Comparison of ENCODE assay signal across 2 cellular contexts in the genomic region with DNA sequence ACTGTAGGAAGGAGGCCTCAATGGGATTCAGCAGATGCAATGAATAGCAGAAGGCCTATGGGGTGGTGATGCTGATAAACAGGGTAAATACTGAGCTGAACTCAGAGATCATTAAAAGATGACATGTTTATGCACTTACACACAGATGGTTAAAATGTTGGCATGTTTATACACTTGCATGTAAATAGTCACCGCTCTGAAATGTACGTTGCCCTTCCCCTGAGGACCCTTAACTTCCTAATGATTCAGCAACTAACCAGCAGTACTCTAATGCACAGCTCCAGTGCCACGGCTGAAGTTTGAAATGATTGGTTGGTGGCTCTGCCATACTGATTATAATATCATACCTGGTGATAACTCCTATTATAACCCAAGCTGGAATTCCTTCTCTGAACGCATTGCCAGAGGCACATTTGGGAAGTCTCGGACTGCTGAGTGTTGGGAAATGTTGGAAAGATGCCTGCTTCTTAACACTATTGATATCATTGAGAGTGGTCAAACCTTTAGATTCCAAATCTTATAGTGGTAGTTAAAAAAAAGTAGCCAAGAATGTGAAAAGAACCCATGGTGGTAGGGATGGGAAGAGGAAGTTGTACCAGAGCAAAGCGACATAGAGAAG.
TF ChIP-seq lines count a peak whose summit lies in the region.

No MANE protein-coding gene starts in this region.

TF ChIP-seq in A549, 52 proteins besides CTCF, POLR2A, EP300 and RAD21:
- TF ChIP-seq, protein P1, sequence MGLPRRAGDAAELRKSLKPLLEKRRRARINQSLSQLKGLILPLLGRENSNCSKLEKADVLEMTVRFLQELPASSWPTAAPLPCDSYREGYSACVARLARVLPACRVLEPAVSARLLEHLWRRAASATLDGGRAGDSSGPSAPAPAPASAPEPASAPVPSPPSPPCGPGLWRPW (IDR thresholded peaks at IDR 0.05) = no peak
- TF ChIP-seq RFX5 (IDR thresholded peaks at IDR 0.05) (no peak), FOSL2 (IDR thresholded peaks at IDR 0.05) (no peak), FOSL2 (CRISPR knock-in tag; IDR thresholded peaks at IDR 0.05) (no peak), CBX8 (IDR thresholded peaks at IDR 0.05) (no peak), NR3C1 (IDR thresholded peaks at IDR 0.05) (no peak), FOXS1 (CRISPR knock-in tag; IDR thresholded peaks at IDR 0.05) (no peak), CHD4 (IDR thresholded peaks at IDR 0.05; ENCODE audit: borderline replicate concordance) (no peak), ESRRA (IDR thresholded peaks at IDR 0.05; ENCODE audit: borderline replicate concordance, low read length) (no peak), MAFK (IDR thresholded peaks at IDR 0.05; ENCODE audit: partially characterized antibody) (no peak), KDM5A (IDR thresholded peaks at IDR 0.05) (no peak)
- TF ChIP-seq, protein P2, sequence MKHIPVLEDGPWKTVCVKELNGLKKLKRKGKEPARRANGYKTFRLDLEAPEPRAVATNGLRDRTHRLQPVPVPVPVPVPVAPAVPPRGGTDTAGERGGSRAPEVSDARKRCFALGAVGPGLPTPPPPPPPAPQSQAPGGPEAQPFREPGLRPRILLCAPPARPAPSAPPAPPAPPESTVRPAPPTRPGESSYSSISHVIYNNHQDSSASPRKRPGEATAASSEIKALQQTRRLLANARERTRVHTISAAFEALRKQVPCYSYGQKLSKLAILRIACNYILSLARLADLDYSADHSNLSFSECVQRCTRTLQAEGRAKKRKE (CRISPR knock-in tag; IDR thresholded peaks at IDR 0.05; ENCODE audit: low read depth) = no peak
- TF ChIP-seq, protein P3, sequence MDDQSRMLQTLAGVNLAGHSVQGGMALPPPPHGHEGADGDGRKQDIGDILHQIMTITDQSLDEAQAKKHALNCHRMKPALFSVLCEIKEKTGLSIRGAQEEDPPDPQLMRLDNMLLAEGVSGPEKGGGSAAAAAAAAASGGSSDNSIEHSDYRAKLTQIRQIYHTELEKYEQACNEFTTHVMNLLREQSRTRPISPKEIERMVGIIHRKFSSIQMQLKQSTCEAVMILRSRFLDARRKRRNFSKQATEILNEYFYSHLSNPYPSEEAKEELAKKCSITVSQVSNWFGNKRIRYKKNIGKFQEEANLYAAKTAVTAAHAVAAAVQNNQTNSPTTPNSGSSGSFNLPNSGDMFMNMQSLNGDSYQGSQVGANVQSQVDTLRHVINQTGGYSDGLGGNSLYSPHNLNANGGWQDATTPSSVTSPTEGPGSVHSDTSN (IDR thresholded peaks at IDR 0.05) = no peak
TF ChIP-seq in A549: peak in this region for 0.

TF ChIP-seq in HCT116, 20 proteins besides CTCF, POLR2A, EP300 and RAD21:
- TF ChIP-seq EZH2 (IDR thresholded peaks at IDR 0.05) (no peak), CEBPB (IDR thresholded peaks at IDR 0.05; ENCODE audit: low read depth) (no peak), YY1 (IDR thresholded peaks at IDR 0.05; ENCODE audit: extremely low read depth, insufficient replicate concordance, low read depth, low read length) (no peak), TCF7L2 (IDR thresholded peaks at IDR 0.05; ENCODE audit: borderline replicate concordance, extremely low read depth, insufficient read depth, insufficient read length) (no peak), EZH2phosphoT487 (IDR thresholded peaks at IDR 0.05; ENCODE audit: borderline replicate concordance) (no peak), ELF1 (IDR thresholded peaks at IDR 0.05; ENCODE audit: borderline replicate concordance, low read depth) (no peak), JUND (IDR thresholded peaks at IDR 0.05) (no peak), ZNF274 (IDR thresholded peaks at IDR 0.05; ENCODE audit: low read depth, low read length) (no peak)
